ENCODE assay signal across 24 cellular contexts in genomic region chr13:99802416-99802815, GRCh38.
DNase-seq lines count a peak whose midpoint lies in the region; ATAC-seq, FAIRE-seq and TF ChIP-seq lines count a peak whose summit lies in the region.
"Had no signal": no experiment of that assay in that cellular context is flagged by ENCODE, and none has a peak within 500 bp of the region (broad histone marks: within the 10 kb centered on the region; RNA-seq: fewer than 3 reads in every experiment).

No MANE protein-coding gene starts in this region.

- H3K9me3 Mint-ChIP-seq in MCF 10A (ENCODE audit: unreplicated experiment) (no peaks in the 10 kb centered on the region), neural progenitor cell (no peaks in the 10 kb centered on the region)
- H3K9me3 Mint-ChIP-seq: CD4-positive, alpha-beta T cell; CD8-positive, alpha-beta T cell had no signal

- H3K27me3 ChIP-seq in mammary epithelial cell (ENCODE audit: insufficient read depth, low read length) (no peaks in the 10 kb centered on the region), H1 (replicated peaks in 1 of 4; ENCODE audit: control insufficient read depth in 3 of 4, extremely low read depth in 1 of 4, insufficient read depth in 3 of 4, low read length in 3 of 4) (no peaks in the 10 kb centered on the region), neural progenitor cell (no peaks in the 10 kb centered on the region)
- H3K27me3 ChIP-seq: BLaER1 treated with 17β-estradiol and CSF1 and Interleukin-3, amounts not matched to agents 10 nM and 100 nM had no signal

- POLR2A ChIA-PET in MCF 10A (lab: Yijun Ruan, JAX): no interaction called here
- POLR2A ChIA-PET in H1 (lab: Charles Lee; ENCODE audit: partially characterized antibody): no interaction called here

- no peak for TF ChIP-seq CTCF in mammary epithelial cell (conservative IDR thresholded peaks at IDR 0.05 in 1 of 2, IDR thresholded peaks at IDR 0.05 in 1 of 2; ENCODE audit: extremely low read depth in 1 of 2, insufficient read depth in 1 of 2, low read depth in 1 of 2, low read length in 2 of 2)
- no peak for TF ChIP-seq CTCF in MCF 10A (IDR thresholded peaks at IDR 0.05; ENCODE audit: unreplicated experiment)
- no peak for TF ChIP-seq CTCF in H1 (IDR thresholded peaks at IDR 0.05; ENCODE audit: control extremely low read depth in 1 of 3, insufficient read depth in 1 of 3, low read depth in 1 of 3, low read length in 3 of 3)
- TF ChIP-seq CTCF in neural progenitor cell (IDR thresholded peaks at IDR 0.05): no peak

- no peak overlapping the region for H2BK5ac ChIP-seq in H1 (ENCODE audit: low read depth, low read length)

- 0 out of 2 replicates have a peak overlapping the region, but pooled peaks have one; percentile 6 for H2AK5ac ChIP-seq in H1 (ENCODE audit: low read depth, low read length)

- H3K36me3 ChIP-seq in mammary epithelial cell (ENCODE audit: insufficient read depth, low read length): no peaks in the 10 kb centered on the region
- no peaks in the 10 kb centered on the region for H3K36me3 ChIP-seq in H1 (ENCODE audit: control insufficient read depth in 2 of 4, insufficient read depth in 4 of 4, low read length in 3 of 4)
- H3K36me3 ChIP-seq in neural progenitor cell: no peaks in the 10 kb centered on the region
- H3K36me3 ChIP-seq: BLaER1 treated with 17β-estradiol and CSF1 and Interleukin-3, amounts not matched to agents 10 nM and 100 nM had no signal

- no peak overlapping the region for H4K8ac ChIP-seq in H1 (ENCODE audit: extremely low read depth, insufficient read depth, low read length)

- H3K9me3 ChIP-seq in mammary epithelial cell (replicated peaks; ENCODE audit: insufficient read depth, low read length): no peaks in the 10 kb centered on the region
- no peaks in the 10 kb centered on the region for H3K9me3 ChIP-seq in H1 (ENCODE audit: insufficient read depth in 2 of 2, low read depth in 1 of 2, low read length in 1 of 2)
- no peaks in the 10 kb centered on the region for H3K9me3 ChIP-seq in neural progenitor cell (ENCODE audit: low read depth)
- H3K9me3 ChIP-seq: A549; BLaER1 treated with 17β-estradiol and CSF1 and Interleukin-3, amounts not matched to agents 10 nM and 100 nM; Caco-2 had no signal

- TF ChIP-seq POLR2A in H1 (IDR thresholded peaks at IDR 0.05; ENCODE audit: control extremely low read depth in 1 of 2, low read depth in 2 of 2, low read length in 2 of 2): no peak

- no peak for ATAC-seq in HG03280 (IDR thresholded peaks at IDR 0.05; ENCODE audit: unreplicated experiment)
- ATAC-seq: A549; CD8-positive, alpha-beta T cell had no signal

- no peaks in the 10 kb centered on the region for H3K79me2 ChIP-seq in mammary epithelial cell (ENCODE audit: insufficient read depth, low read length)
- H3K79me2 ChIP-seq in H1 (ENCODE audit: control insufficient read depth in 1 of 2, insufficient read depth in 2 of 2, low read length in 2 of 2): no peaks in the 10 kb centered on the region
- no peaks in the 10 kb centered on the region for H3K79me2 ChIP-seq in neural progenitor cell (ENCODE audit: low read depth)

- DNase-seq in mammary epithelial cell (peak; percentile 20), MCF 10A (ENCODE audit: unreplicated experiment) (no peak), H1 (ENCODE audit: low read depth in 1 of 2, low spot score in 2 of 2) (no peak), epithelial cell of prostate (ENCODE audit: low read depth, low spot score) (peak; percentile 18), neural progenitor cell (ENCODE audit: low spot score) (no peak), head of caudate nucleus (no peak), NCI-H1092 treated with DMSO at 0.1 percent for 48 hours (lab: John Stamatoyannopoulos, UW) (no peak)
- DNase-seq: AML-193; Caco-2; Calu3; CD4-positive, alpha-beta T cell; CD8-positive, alpha-beta T cell; DMS79 treated with DMSO at 0.1 percent for 48 hours; GF-D8 had no signal

- peak overlapping the region; percentile 52; the same call in 1 of the 2 replicates for H2BK12ac ChIP-seq in H1 (ENCODE audit: low read depth, low read length)

- H2AFZ ChIP-seq in mammary epithelial cell (ENCODE audit: low read depth, low read length): no peak overlapping the region
- H2AFZ ChIP-seq in H1 (ENCODE audit: low read length): no peak overlapping the region
- no peak overlapping the region for H2AFZ ChIP-seq in neural progenitor cell (replicated peaks)

- no peaks in the 10 kb centered on the region for H3K4me1 Mint-ChIP-seq in MCF 10A (ENCODE audit: insufficient read depth, unreplicated experiment)
- peaks cover 80% of the 10 kb centered on the region for H3K4me1 Mint-ChIP-seq in neural progenitor cell
- H3K4me1 Mint-ChIP-seq: B cell had no signal

- H3K27ac Mint-ChIP-seq in MCF 10A (ENCODE audit: low read depth, unreplicated experiment) (no peak overlapping the region), neural progenitor cell (no peak overlapping the region)
- H3K27ac Mint-ChIP-seq: B cell; CD4-positive, alpha-beta T cell; CD8-positive, alpha-beta T cell had no signal

- in situ Hi-C loops in mammary epithelial cell (cut with MboI; ENCODE audit: low sequenced_read_pairs in 2 of 2): no loop called here

- H3F3A ChIP-seq in neural progenitor cell (ENCODE audit: low read depth): peaks cover 46% of the 10 kb centered on the region

- H4K91ac ChIP-seq in H1 (replicated peaks; ENCODE audit: insufficient read length, low read length): no peak overlapping the region

- dilution Hi-C loops in mammary epithelial cell (cut with HindIII; ENCODE audit: low sequenced_read_pairs): no loop called here

- TF ChIP-seq EP300 in H1 (IDR thresholded peaks at IDR 0.05; ENCODE audit: borderline replicate concordance in 1 of 2, low read depth in 2 of 2, low read length in 2 of 2): no peak

- H3K23ac ChIP-seq in H1 (ENCODE audit: insufficient read length): no peak overlapping the region

- CTCF ChIA-PET in mammary epithelial cell (lab: Charles Lee; ENCODE audit: low non-redundant PET): no interaction called here
- CTCF ChIA-PET in MCF 10A (lab: Yijun Ruan, JAX): interaction anchor here (0.6 kb wide), 1 partner anchor 179 kb away, joined by 3 read pairs; no protein-coding TSS in a partner anchor
- CTCF ChIA-PET in H1 (lab: Charles Lee; ENCODE audit: partially characterized antibody): interaction anchor here (1.3 to 2.3 kb wide), 2 partner anchors 11 to 116 kb away, joined by 3 to 8 read pairs; no protein-coding TSS in a partner anchor

- H3K4me3 ChIP-seq in mammary epithelial cell (replicated peaks in 1 of 3; ENCODE audit: insufficient read depth in 1 of 3, low read depth in 2 of 3, low read length in 3 of 3) (no peak overlapping the region), H1 (ENCODE audit: extremely low read depth in 1 of 4, insufficient read depth in 2 of 4, low read depth in 3 of 4, low read length in 4 of 4) (no peak overlapping the region), neural progenitor cell (no peak overlapping the region)
- H3K4me3 ChIP-seq: A549; BLaER1 treated with 17β-estradiol and CSF1 and Interleukin-3, amounts not matched to agents 10 nM and 100 nM had no signal

- H3K4me1 ChIP-seq in mammary epithelial cell (ENCODE audit: insufficient read depth, low read length): no peaks in the 10 kb centered on the region
- peaks cover 0 to 33% (median 30%) of the 10 kb centered on the region in 4 experiments; a peak in 6 of 7 replicates for H3K4me1 ChIP-seq in H1 (replicated peaks in 1 of 4; ENCODE audit: control insufficient read depth in 3 of 4, insufficient read depth in 4 of 4, low read length in 3 of 4)
- peaks cover 68% of the 10 kb centered on the region for H3K4me1 ChIP-seq in neural progenitor cell
- H3K4me1 ChIP-seq: A549; BLaER1 treated with 17β-estradiol and CSF1 and Interleukin-3, amounts not matched to agents 10 nM and 100 nM; Caco-2 had no signal

- no peak overlapping the region for H3K9ac ChIP-seq in mammary epithelial cell (ENCODE audit: insufficient read depth, low read length)
- no peak overlapping the region for H3K9ac ChIP-seq in H1 (replicated peaks in 1 of 4; ENCODE audit: extremely low read depth in 1 of 4, low read depth in 3 of 4, low read length in 3 of 4)
- H3K9ac ChIP-seq in neural progenitor cell: no peak overlapping the region
- H3K9ac ChIP-seq: BLaER1 treated with 17β-estradiol and CSF1 and Interleukin-3, amounts not matched to agents 10 nM and 100 nM had no signal

- TF ChIP-seq RAD21 in H1 (IDR thresholded peaks at IDR 0.05 in 1 of 2, conservative IDR thresholded peaks at IDR 0.05 in 1 of 2; ENCODE audit: low read depth in 2 of 2, low read length in 2 of 2): no peak

- H3K79me1 ChIP-seq in H1 (ENCODE audit: low read depth, low read length): no peaks in the 10 kb centered on the region

- H3K36me3 Mint-ChIP-seq in MCF 10A (ENCODE audit: insufficient read depth, unreplicated experiment) (no peaks in the 10 kb centered on the region), neural progenitor cell (peaks cover 14% of the 10 kb centered on the region)

- no peaks in the 10 kb centered on the region; the same call in 1 of the 2 replicates for H3K23me2 ChIP-seq in H1 (ENCODE audit: low read depth, low read length)

- no peak overlapping the region for H3K4me3 Mint-ChIP-seq in MCF 10A (ENCODE audit: unreplicated experiment)
- H3K4me3 Mint-ChIP-seq in neural progenitor cell: peak overlapping the region; percentile 30
- H3K4me3 Mint-ChIP-seq: B cell; CD4-positive, alpha-beta T cell; CD8-positive, alpha-beta T cell had no signal

- intact Hi-C loops in mammary epithelial cell (cut with micrococcal nuclease) (no loop called here), MCF 10A (cut with micrococcal nuclease) (no loop called here), head of caudate nucleus (cut with DNase I) (no loop called here)

- no peak overlapping the region for H2BK120ac ChIP-seq in H1 (replicated peaks; ENCODE audit: low read depth, low read length)

- H3K18ac ChIP-seq in H1 (ENCODE audit: extremely low read depth, low read length): no peak overlapping the region

- H3K14ac ChIP-seq in H1 (ENCODE audit: insufficient read length): no peak overlapping the region

- H4K5ac ChIP-seq in H1 (ENCODE audit: insufficient read length, low read depth, low read length): no peak overlapping the region

- H3K4me2 ChIP-seq in mammary epithelial cell (ENCODE audit: insufficient read depth, low read depth, low read length) (no peak overlapping the region), H1 (ENCODE audit: insufficient read depth in 1 of 2, low read depth in 2 of 2, low read length in 2 of 2) (no peak overlapping the region), neural progenitor cell (no peak overlapping the region)
- H3K4me2 ChIP-seq: A549; BLaER1 treated with 17β-estradiol and CSF1 and Interleukin-3, amounts not matched to agents 10 nM and 100 nM had no signal

- no peak for FAIRE-seq in H1 (lab: Jason Lieb, UNC)
- FAIRE-seq: A549, D721Med, G401.6, GM12891, GM19239 had no signal

- BruUV-seq in mammary epithelial cell (replicated peaks; lab: Mats Ljungman, UMichigan) (no TSS peak), MCF 10A (replicated peaks; lab: Mats Ljungman, UMichigan) (no TSS peak)

- H4K20me1 ChIP-seq in mammary epithelial cell (ENCODE audit: insufficient read depth, low read length): peaks cover 3% of the 10 kb centered on the region
- no peaks in the 10 kb centered on the region for H4K20me1 ChIP-seq in H1 (replicated peaks in 1 of 2; ENCODE audit: control insufficient read depth in 1 of 2, insufficient read depth in 2 of 2, low read length in 2 of 2)
- H4K20me1 ChIP-seq in neural progenitor cell (ENCODE audit: low read depth): no peaks in the 10 kb centered on the region
- H4K20me1 ChIP-seq: BLaER1 treated with 17β-estradiol and CSF1 and Interleukin-3, amounts not matched to agents 10 nM and 100 nM had no signal

- peak overlapping the region; percentile 7; the same call in 1 of the 2 replicates for H2BK20ac ChIP-seq in H1 (ENCODE audit: low read length)

- H3K56ac ChIP-seq in H1 (replicated peaks; ENCODE audit: insufficient read length, low read depth, low read length): no peak overlapping the region

- no peak overlapping the region for H2BK15ac ChIP-seq in H1 (ENCODE audit: low read length)

- H3K27ac ChIP-seq in mammary epithelial cell (ENCODE audit: insufficient read depth, low read depth, low read length) (no peak overlapping the region), H1 (ENCODE audit: low read depth, low read length) (no peak overlapping the region), epithelial cell of prostate (no peak overlapping the region), neural progenitor cell (no peak overlapping the region)
- H3K27ac ChIP-seq: 22Rv1; A549; BLaER1 treated with 17β-estradiol and CSF1 and Interleukin-3, amounts not matched to agents 10 nM and 100 nM; C4-2B had no signal

- no peak overlapping the region for H3K4ac ChIP-seq in H1 (replicated peaks; ENCODE audit: insufficient read length, low read depth, low read length)

- no peaks in the 10 kb centered on the region for H3K27me3 Mint-ChIP-seq in MCF 10A (ENCODE audit: insufficient read depth, unreplicated experiment)
- peaks cover 2% of the 10 kb centered on the region for H3K27me3 Mint-ChIP-seq in neural progenitor cell (ENCODE audit: insufficient read depth, low read depth)
- H3K27me3 Mint-ChIP-seq: B cell; CD4-positive, alpha-beta T cell had no signal

Comparison
In these comparisons a context has a peak if more than half of its experiments do, and no peak if none do; other contexts are left out.
1. DNase-seq: peak in mammary epithelial cell (single experiment) and epithelial cell of prostate (single experiment); none in MCF 10A (single experiment), H1 (0 of 2), neural progenitor cell (single experiment), head of caudate nucleus (0 of 42) and NCI-H1092 treated with DMSO at 0.1 percent for 48 hours (single experiment).